In the genomic region with DNA sequence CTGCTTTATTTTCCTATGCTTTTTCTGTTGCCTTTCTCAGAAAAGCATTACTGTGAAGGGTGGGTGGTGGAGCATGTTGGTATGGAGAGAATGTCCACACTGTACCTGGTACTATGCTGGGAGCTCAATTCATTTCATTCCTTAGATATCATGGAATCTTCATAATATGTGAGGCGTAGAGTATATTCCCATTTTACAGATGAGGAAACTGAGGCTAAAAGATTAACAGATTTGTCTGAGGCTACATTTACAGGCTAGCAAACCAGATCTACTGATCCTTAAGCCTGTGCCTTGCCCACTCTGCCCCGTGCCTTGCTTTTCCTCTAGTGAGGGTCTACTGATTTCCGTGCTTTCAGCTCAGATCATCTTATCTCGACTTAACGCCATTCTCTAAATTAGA, we compare ENCODE assay signal across 25 cellular contexts.
"Had no signal": no experiment of that assay in that cellular context is flagged by ENCODE, and none has a peak within 500 bp of the region (broad histone marks: within the 10 kb centered on the region; RNA-seq: fewer than 3 reads in every experiment).

No MANE protein-coding gene starts in this region.

- H3K27me3 ChIP-seq: ovary, right atrium auricular region, stomach, testis, thyroid gland, transverse colon, upper lobe of right lung had no signal

- H3K9me3 ChIP-seq: left ventricle myocardium inferior, ovary, right atrium auricular region, stomach, testis, thyroid gland, transverse colon, upper lobe of right lung had no signal

- H3K36me3 ChIP-seq: ovary, transverse colon had no signal

- DNase-seq: hypothalamus; immature natural killer cell; left ventricle myocardium inferior; mesendoderm; naive B cell; natural killer cell; nephron progenitor cell; ovary; stimulated activated CD4-positive, alpha-beta T cell treated with anti-CD3 and anti-CD28 coated beads, Interleukin-12 subunit alpha, Interleukin-12 subunit beta, amount 100 ng/mL, for 4 hours; stimulated activated CD4-positive, alpha-beta T cell treated with anti-CD3 and anti-CD28 coated beads, Interleukin-15, amount 100 ng/mL, for 24 hours; stimulated activated CD4-positive, alpha-beta T cell treated with anti-CD3 and anti-CD28 coated beads, Interleukin-2, amount 100 ng/mL, for 24 hours; stimulated activated CD4-positive, alpha-beta T cell treated with anti-CD3 and anti-CD28 coated beads, Interleukin-4, amount 100 ng/mL, for 1 hour; stimulated activated naive B cell treated with anti-CD40 and anti-IgM and Interleukin-4, amounts not matched to agents 10 μg/mL and 1 μg/mL and 100 μg/mL, for 72 hours; stimulated activated naive CD8-positive, alpha-beta T cell treated with anti-CD3 and anti-CD28 coated beads, Interleukin-15, Interleukin-2, amounts not matched to agents 100 U/mL and 50 U/mL, for 24 hours; stomach; testis; thyroid gland; transverse colon; upper lobe of right lung had no signal

- FAIRE-seq: islet of Langerhans, urothelium cell line had no signal

- H3K27ac ChIP-seq: left ventricle myocardium inferior, ovary, right atrium auricular region, skin epidermis, stomach, testis, thyroid gland, transverse colon, upper lobe of right lung had no signal

- H3K4me3 ChIP-seq: left ventricle myocardium inferior, lung, ovary, right atrium auricular region, skin epidermis, stomach, testis, thyroid gland, transverse colon, upper lobe of right lung had no signal

- ATAC-seq: natural killer cell; sciatic nerve; stimulated activated naive B cell treated with anti-CD40 and anti-IgM and Interleukin-4, amounts not matched to agents 10 μg/mL and 1 μg/mL and 100 μg/mL, for 72 hours; stimulated activated naive CD8-positive, alpha-beta T cell treated with anti-CD3 and anti-CD28 coated beads, Interleukin-15, Interleukin-2, amounts not matched to agents 100 U/mL and 50 U/mL, for 24 hours; upper lobe of right lung had no signal
